ENCODE assay signal across 8 cellular contexts in the genomic region with DNA sequence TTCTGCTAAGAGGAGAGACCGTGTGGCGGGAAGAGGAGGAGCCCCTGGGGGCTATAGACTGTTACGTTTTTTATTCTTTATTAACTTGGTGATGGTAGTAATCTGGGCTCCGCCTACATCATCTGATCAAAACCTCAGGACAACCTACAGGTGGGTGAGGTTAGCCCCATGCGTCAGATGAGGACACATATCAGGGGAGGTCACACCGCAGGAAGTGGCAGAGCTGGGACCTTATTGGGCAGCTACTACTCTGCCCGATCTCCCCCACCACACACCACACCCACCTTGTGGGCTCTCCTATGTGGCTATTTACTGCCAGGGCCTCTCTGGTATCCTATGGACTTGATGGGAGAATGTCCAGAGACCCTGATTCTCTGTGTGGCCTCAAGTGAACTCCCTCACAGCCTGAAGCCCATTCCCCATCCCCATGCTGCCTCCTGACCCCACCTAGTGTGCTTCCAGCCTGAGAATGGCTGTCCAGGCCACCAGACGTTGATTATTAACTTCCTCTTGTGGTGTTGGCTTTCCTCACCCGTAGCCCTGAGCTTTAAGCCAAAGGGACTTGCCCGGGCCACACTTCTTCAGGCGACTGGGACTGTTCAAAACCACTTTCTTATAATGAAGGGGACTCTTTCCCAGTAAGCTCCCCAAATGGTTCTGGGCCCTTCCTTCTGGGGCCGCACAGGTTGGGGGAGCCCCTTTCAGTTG. TPM values are rescaled to one million over a fixed set of nuclear protein-coding genes. Genes with fewer than 3 reads are reported as not detected.
DNase-seq lines count a peak whose midpoint lies in the region; ATAC-seq, FAIRE-seq and TF ChIP-seq lines count a peak whose summit lies in the region.

No MANE protein-coding gene starts in this region.

- no peak for TF ChIP-seq EP300 in H1 (IDR thresholded peaks at IDR 0.05; ENCODE audit: borderline replicate concordance in 1 of 2, low read depth in 2 of 2, low read length in 2 of 2)

- no peak for TF ChIP-seq RAD21 in H1 (IDR thresholded peaks at IDR 0.05 in 1 of 2, conservative IDR thresholded peaks at IDR 0.05 in 1 of 2; ENCODE audit: low read depth in 2 of 2, low read length in 2 of 2)

- H4K91ac ChIP-seq in H1 (replicated peaks; ENCODE audit: insufficient read length, low read length) = peak overlapping the region; percentile 94

- BruUV-seq in A673 (replicated peaks; lab: Mats Ljungman, UMichigan) = no TSS peak

- peak overlapping the region; percentile 60; the same call in 1 of the 2 replicates for H2AK5ac ChIP-seq in H1 (ENCODE audit: low read depth, low read length)

- DNase-seq in A673 (ENCODE audit: low spot score) (no peak), HK-2 (ENCODE audit: unreplicated experiment) (peak; percentile 62), H1 (ENCODE audit: low read depth in 1 of 2, low spot score in 2 of 2) (no peak), GM03348 (ENCODE audit: low spot score) (no peak), C1 segment of cervical spinal cord (lab: John Stamatoyannopoulos, UW) (no peak), NCI-H2081 treated with DMSO at 0.1 percent for 48 hours (lab: John Stamatoyannopoulos, UW) (no peak), superior temporal gyrus (ENCODE audit: extremely low spot score) (no peak)

- no peak overlapping the region for H3K9ac ChIP-seq in H1 (replicated peaks in 1 of 4; ENCODE audit: extremely low read depth in 1 of 4, low read depth in 3 of 4, low read length in 3 of 4)

- peaks cover 7% of the 10 kb centered on the region; the same call in 1 of the 2 replicates for H3K23me2 ChIP-seq in H1 (ENCODE audit: low read depth, low read length)

- no peak overlapping the region for H3K14ac ChIP-seq in H1 (ENCODE audit: insufficient read length)

- H4K5ac ChIP-seq in H1 (ENCODE audit: insufficient read length, low read depth, low read length) = no peak overlapping the region

- 0 out of 2 replicates have a peak overlapping the region, but pooled peaks have one; percentile 61 for H2BK20ac ChIP-seq in H1 (ENCODE audit: low read length)

- intact Hi-C loops in A673 (cut with micrococcal nuclease; ENCODE audit: unreplicated experiment) = loop anchor here (2.0 kb wide), 1 partner anchor 160 kb away; no protein-coding TSS in a partner anchor

- no peaks in the 10 kb centered on the region for H3K4me1 ChIP-seq in A673 (ENCODE audit: insufficient read depth, low read length, poor library complexity, severe bottlenecking)
- H3K4me1 ChIP-seq in H1 (replicated peaks in 1 of 4; ENCODE audit: control insufficient read depth in 3 of 4, insufficient read depth in 4 of 4, low read length in 3 of 4) = peaks cover 4 to 36% (median 14%) of the 10 kb centered on the region in 4 experiments

- no peak overlapping the region for H3K23ac ChIP-seq in H1 (ENCODE audit: insufficient read length)

- no peak overlapping the region for H2BK120ac ChIP-seq in H1 (replicated peaks; ENCODE audit: low read depth, low read length)

- no peaks in the 10 kb centered on the region for H3K27me3 ChIP-seq in A673 (replicated peaks; ENCODE audit: insufficient read depth, low read depth, low read length, poor library complexity)
- H3K27me3 ChIP-seq in H1 (replicated peaks in 1 of 4; ENCODE audit: control insufficient read depth in 3 of 4, extremely low read depth in 1 of 4, insufficient read depth in 3 of 4, low read length in 3 of 4) = peaks cover 0 to 6% (median 4%) of the 10 kb centered on the region in 4 experiments; a peak in 2 of 7 replicates

- CTCF ChIA-PET in A673 (lab: Charles Lee) (no interaction called here), H1 (lab: Charles Lee; ENCODE audit: partially characterized antibody) (interaction anchor here (0.6 to 4.9 kb wide), 8 partner anchors 40 to 161 kb away, joined by 3 to 26 read pairs (median 4); no protein-coding TSS in a partner anchor)

- peak overlapping the region; percentile 87 for H3K4ac ChIP-seq in H1 (replicated peaks; ENCODE audit: insufficient read length, low read depth, low read length)

- H3K18ac ChIP-seq in H1 (ENCODE audit: extremely low read depth, low read length) = peak overlapping the region; percentile 60; the same call in 1 of the 2 replicates

- 60% methylated on average over 12 of the region's 12 CpGs; no CpG with 5 or more reads in 1 of the 2 experiments for WGBS in H1 (ENCODE audit: extremely low coverage in 1 of 2, insufficient coverage in 1 of 2, insufficient read length in 1 of 2, insufficient replicate concordance in 2 of 2, low coverage in 1 of 2, low lambda C conversion rate in 2 of 2, missing lambda C conversion rate in 1 of 2), 2 experiments

- H3K36me3 ChIP-seq in A673 (ENCODE audit: insufficient read depth, low read length, poor library complexity, severe bottlenecking) = no peaks in the 10 kb centered on the region
- no peaks in the 10 kb centered on the region for H3K36me3 ChIP-seq in H1 (ENCODE audit: control insufficient read depth in 2 of 4, insufficient read depth in 4 of 4, low read length in 3 of 4)

- no peak for TF ChIP-seq POLR2A in H1 (IDR thresholded peaks at IDR 0.05; ENCODE audit: control extremely low read depth in 1 of 2, low read depth in 2 of 2, low read length in 2 of 2)

- H2BK15ac ChIP-seq in H1 (ENCODE audit: low read length) = peak overlapping the region; percentile 88

- POLR2A ChIA-PET in A673 (lab: Charles Lee; ENCODE audit: low non-redundant PET) (no interaction called here), H1 (lab: Charles Lee; ENCODE audit: partially characterized antibody) (interaction anchor here (1.2 kb wide), 1 partner anchor 313 kb away, joined by 3 read pairs; no protein-coding TSS in a partner anchor)

- H3K56ac ChIP-seq in H1 (replicated peaks; ENCODE audit: insufficient read length, low read depth, low read length) = no peak overlapping the region

- 0 out of 2 replicates have a peak overlapping the region, but pooled peaks have one; percentile 12 for H4K8ac ChIP-seq in H1 (ENCODE audit: extremely low read depth, insufficient read depth, low read length)

- H3K4me3 ChIP-seq in A673 (ENCODE audit: low read depth, low read length, poor library complexity, severe bottlenecking) (peak overlapping the region; percentile 49), H1 (ENCODE audit: extremely low read depth in 1 of 4, insufficient read depth in 2 of 4, low read depth in 3 of 4, low read length in 4 of 4) (peak overlapping the region; percentile 28 to 66 (median 48); a peak in 4 of 8 replicates)

- H2BK12ac ChIP-seq in H1 (ENCODE audit: low read depth, low read length) = peak overlapping the region; percentile 60; the same call in 1 of the 2 replicates

- peaks cover 0 to 3% of the 10 kb centered on the region in 2 experiments for H4K20me1 ChIP-seq in H1 (replicated peaks in 1 of 2; ENCODE audit: control insufficient read depth in 1 of 2, insufficient read depth in 2 of 2, low read length in 2 of 2)

- ATAC-seq in GM18907 (IDR thresholded peaks at IDR 0.05; ENCODE audit: unreplicated experiment) = peak; percentile 81

- no peaks in the 10 kb centered on the region for H3K79me2 ChIP-seq in H1 (ENCODE audit: control insufficient read depth in 1 of 2, insufficient read depth in 2 of 2, low read length in 2 of 2)

- TF ChIP-seq CTCF in A673 (conservative IDR thresholded peaks at IDR 0.05; ENCODE audit: low read depth, low read length) = no peak
- TF ChIP-seq CTCF in H1 (IDR thresholded peaks at IDR 0.05; ENCODE audit: control extremely low read depth in 1 of 3, insufficient read depth in 1 of 3, low read depth in 1 of 3, low read length in 3 of 3) = no peak

- H3K27ac ChIP-seq in A673 (ENCODE audit: low read depth, low read length, poor library complexity, severe bottlenecking) (no peak overlapping the region), H1 (ENCODE audit: low read depth, low read length) (no peak overlapping the region)

- FAIRE-seq in H1 (lab: Jason Lieb, UNC) = no peak

- no peaks in the 10 kb centered on the region; the same call in 1 of the 2 replicates for H3K79me1 ChIP-seq in H1 (ENCODE audit: low read depth, low read length)

- H3K9me3 ChIP-seq in A673 (ENCODE audit: low read depth, low read length, poor library complexity, severe bottlenecking) = no peaks in the 10 kb centered on the region
- no peaks in the 10 kb centered on the region for H3K9me3 ChIP-seq in H1 (ENCODE audit: insufficient read depth in 2 of 2, low read depth in 1 of 2, low read length in 1 of 2)

- no peak overlapping the region for H2AFZ ChIP-seq in H1 (ENCODE audit: low read length)

- H2BK5ac ChIP-seq in H1 (ENCODE audit: low read depth, low read length) = no peak overlapping the region

- peak overlapping the region; percentile 67 to 76 for H3K4me2 ChIP-seq in H1 (ENCODE audit: insufficient read depth in 1 of 2, low read depth in 2 of 2, low read length in 2 of 2)

TF ChIP-seq in H1, 55 proteins besides CTCF, POLR2A, EP300 and RAD21 (continues in another document):
- TF ChIP-seq FOSL1 (IDR thresholded peaks at IDR 0.05; ENCODE audit: insufficient read depth, low read depth, low read length) = no peak
- no peak for TF ChIP-seq CHD2 (IDR thresholded peaks at IDR 0.05; ENCODE audit: low read length)
- TF ChIP-seq POLR2AphosphoS5 (IDR thresholded peaks at IDR 0.05; ENCODE audit: low read depth, low read length) = no peak
- TF ChIP-seq CHD1 (IDR thresholded peaks at IDR 0.05; ENCODE audit: low read depth, low read length) = no peak
- no peak for TF ChIP-seq TEAD4 (IDR thresholded peaks at IDR 0.05; ENCODE audit: low read depth, low read length)
- no peak for TF ChIP-seq CTBP2 (IDR thresholded peaks at IDR 0.05; ENCODE audit: borderline replicate concordance, insufficient read depth, insufficient read length, low read length)
- TF ChIP-seq RBBP5 (IDR thresholded peaks at IDR 0.05; ENCODE audit: borderline replicate concordance, low read depth, low read length) = no peak

RNA-seq across cellular contexts. Expression of gene UNC5A, which starts 8.2 kb away (rescaled TPM):
- 7.5 and 7.8 TPM in 2 replicates for total RNA-seq in A673 (2021)
- 4.0 and 4.1 TPM in 2 replicates for total RNA-seq in H1 (2021; fragmentation: NEBNext Ultra II Directional; extraction: Animal tissue kit (Norgen Biotek cat#: 25700))
- 7.6 and 11.1 TPM in 2 replicates for polyA plus RNA-seq in H1 (2011; rRNA removed)
- 5.5 TPM for polyA plus RNA-seq in H1 (2011; cell fraction: cytosol; rRNA removed)
- 11.1 TPM for polyA plus RNA-seq in H1 (2011; cell fraction: nucleus; rRNA removed)
- polyA plus RNA-seq in H1 (2012, experiment 1 of 2) = 4.2 to 10.8 TPM (median 8.7 TPM) in 4 replicates
- 5.7 TPM for polyA plus RNA-seq in H1 (2012, experiment 2 of 2)
- 3.8 TPM for polyA plus RNA-seq in H1 (2013, experiment 1 of 2)
- polyA plus RNA-seq in H1 (2013, experiment 2 of 2) = 4.2 TPM
- 4.4 and 5.4 TPM in 2 replicates for polyA minus RNA-seq in H1 (2011; rRNA and poly(A)+ RNA removed)
- 5.1 TPM for polyA minus RNA-seq in H1 (2011; cell fraction: cytosol; rRNA and poly(A)+ RNA removed)
- 4.8 TPM for polyA minus RNA-seq in H1 (2011; cell fraction: nucleus; rRNA and poly(A)+ RNA removed)
